Comparison of ENCODE assay signal across 1 cellular context in the genomic region with DNA sequence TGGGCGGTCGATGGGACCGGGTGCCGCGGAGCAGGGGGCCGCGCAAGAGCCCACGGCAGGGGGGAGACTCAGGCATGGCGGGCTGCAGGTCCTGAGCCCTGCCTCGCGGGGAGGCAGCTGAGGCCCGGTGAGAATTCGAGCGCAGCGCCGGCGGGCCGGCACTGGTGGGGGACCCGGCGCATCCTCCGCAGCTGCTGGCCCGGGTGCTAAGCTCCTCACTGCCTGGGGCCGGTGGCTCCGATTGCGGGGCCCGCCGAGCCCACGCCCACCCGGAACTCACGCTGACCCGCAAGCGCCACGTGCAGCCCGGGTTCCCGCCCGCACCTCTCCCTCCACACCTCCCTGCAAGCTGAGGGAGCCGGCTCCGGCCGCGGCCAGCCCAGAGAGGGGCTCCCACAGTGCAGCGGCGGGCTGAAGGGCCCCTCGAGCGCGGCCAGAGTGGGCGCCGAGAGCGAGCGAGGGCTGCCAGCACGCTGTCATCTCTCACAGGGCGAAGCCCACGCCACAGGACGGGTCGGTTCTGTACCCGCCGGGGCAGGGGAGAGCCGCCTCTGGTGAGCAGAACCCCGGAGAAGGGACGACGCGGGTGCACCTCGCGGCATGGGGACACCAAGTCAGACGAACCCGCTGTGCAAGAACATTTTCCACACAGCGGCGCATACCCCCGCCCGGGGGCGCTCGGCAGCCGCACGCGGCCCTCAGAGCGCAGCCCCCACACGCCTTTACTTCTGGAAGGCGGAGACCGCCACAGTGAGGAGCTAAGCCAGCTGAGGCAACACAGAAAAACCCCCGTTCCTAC.
A peak's percentile ranks its signal among the peaks of the same experiment; 100 is the strongest.
TF ChIP-seq lines count a peak whose summit lies in the region.

No MANE protein-coding gene starts in this region.

TF ChIP-seq in HEK293, 187 proteins besides CTCF, POLR2A, EP300 and RAD21 (continued from another document):
- peak; percentile 54; the same call in 1 of the 2 replicates for TF ChIP-seq ZSCAN5A (tag by site-specific recombination; IDR thresholded peaks at IDR 0.05)
- TF ChIP-seq OVOL3 (tag by site-specific recombination; IDR thresholded peaks at IDR 0.05), result no peak
TF ChIP-seq in HEK293: peak in this region for 7.
